In the genomic region with DNA sequence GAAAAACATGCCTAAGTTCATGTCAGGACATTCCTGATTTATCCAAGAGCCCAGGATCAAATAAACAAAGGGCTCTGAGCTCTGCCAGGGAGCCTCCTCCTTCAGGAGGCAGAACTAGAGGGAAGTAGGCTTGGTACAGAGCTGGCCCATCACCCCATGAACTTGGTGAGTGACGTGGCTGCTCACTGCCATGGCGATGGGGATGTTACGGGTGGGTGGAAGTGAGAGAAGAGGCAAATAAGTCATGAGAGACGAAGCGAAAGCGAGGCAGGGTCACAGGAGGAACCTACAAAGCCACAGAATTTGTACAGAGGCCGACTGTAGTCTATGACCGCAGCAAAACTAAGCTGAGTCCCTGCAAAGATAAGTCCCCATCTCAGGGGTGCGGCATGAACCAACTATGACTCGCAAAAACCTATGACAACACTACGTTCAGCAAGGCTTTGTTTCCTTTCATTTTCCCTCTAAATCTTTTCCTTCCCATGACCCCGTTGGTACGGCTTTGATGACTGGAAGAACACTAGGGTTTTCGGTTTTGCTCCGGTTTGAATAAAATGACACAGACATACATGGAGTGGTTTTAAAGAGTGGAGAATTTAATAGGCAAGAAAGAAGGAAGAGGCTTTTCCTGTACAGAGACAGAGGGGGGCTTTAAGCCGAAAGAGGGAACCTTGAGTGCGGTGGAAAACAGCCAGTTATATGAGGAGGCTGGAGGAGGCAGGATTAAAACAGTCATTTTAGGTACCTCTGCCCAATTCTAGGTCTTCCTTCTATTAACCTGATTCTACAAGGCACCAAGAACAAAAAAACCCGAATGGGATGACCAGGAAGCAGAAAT, we compare ENCODE assay signal across 8 cellular contexts.
A peak's percentile ranks its signal among the peaks of the same experiment; 100 is the strongest.
DNase-seq lines count a peak whose midpoint lies in the region; ATAC-seq and TF ChIP-seq lines count a peak whose summit lies in the region.

No MANE protein-coding gene starts in this region.

- H3K4me1 ChIP-seq in CD8-positive, alpha-beta T cell (ENCODE audit: insufficient read depth, low read length): peaks cover 71% of the 10 kb centered on the region
- H3K4me1 ChIP-seq in fibroblast of lung (ENCODE audit: control insufficient read depth, extremely low read depth, insufficient read depth, low read length) (peaks cover 29% of the 10 kb centered on the region), vagina (peaks cover 79% of the 10 kb centered on the region)

- H3K27me3 ChIP-seq in CD8-positive, alpha-beta T cell (ENCODE audit: insufficient read depth, low read length): no peaks in the 10 kb centered on the region
- no peaks in the 10 kb centered on the region for H3K27me3 ChIP-seq in fibroblast of lung (ENCODE audit: control insufficient read depth, insufficient read depth, low read length)
- no peaks in the 10 kb centered on the region for H3K27me3 ChIP-seq in vagina

- no peaks in the 10 kb centered on the region for H3K27me3 Mint-ChIP-seq in CD8-positive, alpha-beta T cell (ENCODE audit: low read depth)

- peaks cover 38% of the 10 kb centered on the region for H3K79me2 ChIP-seq in fibroblast of lung (ENCODE audit: control insufficient read depth, insufficient read depth, low read length)

- H3K4me3 ChIP-seq in CD8-positive, alpha-beta T cell (ENCODE audit: low read depth, low read length): peak overlapping the region; percentile 70
- peak overlapping the region; percentile 29 for H3K4me3 ChIP-seq in LNCaP clone FGC (ENCODE audit: low read depth, low read length)
- H3K4me3 ChIP-seq in fibroblast of lung (replicated peaks in 1 of 4; ENCODE audit: control extremely low read depth in 1 of 4, insufficient read depth in 1 of 4, low read depth in 3 of 4, low read length in 4 of 4): peak overlapping the region; percentile 16 to 39 (median 31)
- peak overlapping the region; percentile 14 to 34 for H3K4me3 ChIP-seq in vagina

- peak overlapping the region; percentile 84 for H3K4me3 Mint-ChIP-seq in CD8-positive, alpha-beta T cell

- H3K9me3 ChIP-seq in CD8-positive, alpha-beta T cell (ENCODE audit: low read length): no peaks in the 10 kb centered on the region
- H3K9me3 ChIP-seq in fibroblast of lung (ENCODE audit: control insufficient read depth, insufficient read depth, low read depth, low read length) (no peaks in the 10 kb centered on the region), vagina (no peaks in the 10 kb centered on the region)

- peak; percentile 57 to 91 (median 77) for DNase-seq in CD8-positive, alpha-beta T cell
- DNase-seq in LNCaP clone FGC (ENCODE audit: low read depth) (peak; percentile 88), fibroblast of lung (ENCODE audit: low read depth in 2 of 2) (peak; percentile 52 to 85), pulmonary artery endothelial cell (ENCODE audit: low read depth, low spot score) (peak; percentile 37), vagina (ENCODE audit: extremely low spot score in 2 of 2) (no peak), HuH-7.5 (ENCODE audit: low spot score) (no peak)
- peak; percentile 79 for DNase-seq in activated CD8-positive, alpha-beta memory T cell treated with anti-CD3 and anti-CD28 coated beads, Interleukin-2, amount 50 U/mL, for 24 hours (ENCODE audit: extremely low read depth)

- no peaks in the 10 kb centered on the region for H4K20me1 ChIP-seq in fibroblast of lung (ENCODE audit: control insufficient read depth, extremely low read depth, insufficient read depth, low read length)

- intact Hi-C loops in CD8-positive, alpha-beta T cell (cut with DNase I, micrococcal nuclease): loop anchor here (2.0 to 10.0 kb wide), 2 partner anchors 73 to 419 kb away; partner anchors contain the start of genes PLXNA2 (in 2 of the 2) and CD46 (in 1 of the 2)
- intact Hi-C loops in vagina (cut with DNase I): loop anchor here (5.0 kb wide), 1 partner anchor 136 kb away; no protein-coding TSS in a partner anchor

- POLR2A ChIA-PET in CD8-positive, alpha-beta T cell (lab: Charles Lee): interaction anchor here (0.7 to 3.0 kb wide), 9 partner anchors 16 to 137 kb away, joined by 3 to 17 read pairs (median 4); no protein-coding TSS in a partner anchor

- peak; percentile 73 for ATAC-seq in CD8-positive, alpha-beta T cell
- ATAC-seq in GM21526 (IDR thresholded peaks at IDR 0.05; ENCODE audit: low FRiP score, unreplicated experiment): peak; percentile 54

- peak overlapping the region; percentile 79 for H3K27ac ChIP-seq in CD8-positive, alpha-beta T cell (ENCODE audit: low read depth, low read length)
- H3K27ac ChIP-seq in fibroblast of lung (ENCODE audit: insufficient read depth, low read length): peak overlapping the region; percentile 96
- peak overlapping the region; percentile 94 for H3K27ac ChIP-seq in vagina

- H2AFZ ChIP-seq in fibroblast of lung (ENCODE audit: low read length): peak overlapping the region; percentile 37

- no peaks in the 10 kb centered on the region for H3K9me3 Mint-ChIP-seq in CD8-positive, alpha-beta T cell

- CTCF ChIA-PET in CD8-positive, alpha-beta T cell (lab: Charles Lee): interaction anchor here (0.8 to 17.5 kb wide), 5 partner anchors 8 to 137 kb away, joined by 3 to 321 read pairs (median 47); no protein-coding TSS in a partner anchor

- no peak for TF ChIP-seq POLR2A in vagina (IDR thresholded peaks at IDR 0.05)

- peaks cover 84% of the 10 kb centered on the region for H3K4me1 Mint-ChIP-seq in CD8-positive, alpha-beta T cell (ENCODE audit: low read depth)

- H3K9ac ChIP-seq in fibroblast of lung (ENCODE audit: insufficient read depth, low read length): peak overlapping the region; percentile 51

- H3K36me3 ChIP-seq in CD8-positive, alpha-beta T cell (ENCODE audit: insufficient read depth, low read length): no peaks in the 10 kb centered on the region
- H3K36me3 ChIP-seq in fibroblast of lung (ENCODE audit: control insufficient read depth, insufficient read depth, low read length) (no peaks in the 10 kb centered on the region), vagina (no peaks in the 10 kb centered on the region)

- no peak for TF ChIP-seq CTCF in CD8-positive, alpha-beta T cell (IDR thresholded peaks at IDR 0.05)
- no peak for TF ChIP-seq CTCF in LNCaP clone FGC (IDR thresholded peaks at IDR 0.05; ENCODE audit: control insufficient read depth, extremely low read depth, insufficient read depth)
- TF ChIP-seq CTCF in fibroblast of lung (conservative IDR thresholded peaks at IDR 0.05 in 1 of 2, IDR thresholded peaks at IDR 0.05 in 1 of 2; ENCODE audit: low read depth in 1 of 2, low read length in 2 of 2): no peak
- no peak for TF ChIP-seq CTCF in vagina (IDR thresholded peaks at IDR 0.05)

- peak overlapping the region; percentile 20 for H3K4me2 ChIP-seq in fibroblast of lung (ENCODE audit: extremely low read depth, insufficient read depth, low read length)

- peak overlapping the region; percentile 98 for H3K27ac Mint-ChIP-seq in CD8-positive, alpha-beta T cell

- H3K36me3 Mint-ChIP-seq in CD8-positive, alpha-beta T cell: peaks cover 21% of the 10 kb centered on the region

Comparison
In these comparisons a context has a peak if more than half of its experiments do, and no peak if none do; other contexts are left out.
1. DNase-seq: peak in CD8-positive, alpha-beta T cell (7 of 7), LNCaP clone FGC (single experiment), activated CD8-positive, alpha-beta memory T cell treated with anti-CD3 and anti-CD28 coated beads, Interleukin-2, amount 50 U/mL, for 24 hours (single experiment), fibroblast of lung (2 of 2) and pulmonary artery endothelial cell (single experiment); none in vagina (0 of 2) and HuH-7.5 (single experiment).
2. Peak in every context shown above with its lines, with median percentiles within 50 percentile points of each other: H3K27ac ChIP-seq and H3K4me3 ChIP-seq.